ENCODE assay signal across 11 cellular contexts in the genomic region with DNA sequence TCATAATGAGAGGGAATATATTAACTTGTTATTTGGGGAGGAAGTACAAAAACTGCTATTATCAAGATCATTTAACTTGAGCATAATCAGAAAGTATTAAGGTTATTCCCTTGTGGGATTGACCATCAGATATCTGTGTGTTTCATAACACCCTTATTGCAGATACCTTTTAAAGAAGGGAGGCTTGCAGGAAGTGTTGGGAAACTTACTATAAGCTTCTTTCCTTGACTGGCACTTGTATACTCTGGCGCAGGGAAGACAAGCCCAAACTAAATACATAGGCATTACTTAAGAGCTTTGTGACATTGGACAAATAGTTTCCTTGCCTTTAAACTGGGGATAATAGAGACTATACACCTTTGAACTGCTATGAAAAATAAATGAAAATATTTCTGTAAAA. TPM values are rescaled to one million over a fixed set of nuclear protein-coding genes. Genes with fewer than 3 reads are reported as not detected.
DNase-seq lines count a peak whose midpoint lies in the region; ATAC-seq, FAIRE-seq and TF ChIP-seq lines count a peak whose summit lies in the region.
"Had no signal": no experiment of that assay in that cellular context is flagged by ENCODE, and none has a peak within 500 bp of the region (broad histone marks: within the 10 kb centered on the region; RNA-seq: fewer than 3 reads in every experiment).

No MANE protein-coding gene starts in this region.

- H2AFZ ChIP-seq in GM12878 (ENCODE audit: control insufficient read depth, low read depth, low read length), result no peak overlapping the region

- no peak for ATAC-seq in activated CD8-positive, alpha-beta memory T cell treated with anti-CD3 and anti-CD28 coated beads, Interleukin-2, amount 10 ng/mL, durations not matched to agents 7 days and 5 days
- ATAC-seq in GM12878 (no peak), lung (ENCODE audit: insufficient read depth, low FRiP score) (no peak)

- H4K20me1 ChIP-seq in GM12878 (ENCODE audit: control insufficient read depth, insufficient read depth), result no peaks in the 10 kb centered on the region

- FAIRE-seq in GM12878 (lab: Jason Lieb, UNC), result no peak
- FAIRE-seq: H1 had no signal

- H3K36me3 Mint-ChIP-seq in activated CD8-positive, alpha-beta memory T cell treated with anti-CD3 and anti-CD28 coated beads, Interleukin-2, amount 10 ng/mL, durations not matched to agents 7 days and 5 days, result peaks cover 6% of the 10 kb centered on the region

- H3K9ac ChIP-seq in GM12878 (ENCODE audit: control insufficient read depth, insufficient read depth, low read length), result no peak overlapping the region

- H3K4me1 Mint-ChIP-seq in activated CD8-positive, alpha-beta memory T cell treated with anti-CD3 and anti-CD28 coated beads, Interleukin-2, amount 10 ng/mL, durations not matched to agents 7 days and 5 days, result peaks cover 70% of the 10 kb centered on the region

- H3K4me2 ChIP-seq in GM12878 (ENCODE audit: control insufficient read depth, insufficient read depth), result peak overlapping the region; percentile 76; the same call in 1 of the 2 replicates

- RAD21 ChIA-PET in GM12878 (lab: Charles Lee; ENCODE audit: unreplicated experiment), result interaction anchor here (1.2 to 5.3 kb wide), 4 partner anchors 11 to 51 kb away, joined by 3 to 23 read pairs (median 6); partner anchors contain the start of gene PIK3R1

- no peak for TF ChIP-seq EP300 in GM12878 (IDR thresholded peaks at IDR 0.05; ENCODE audit: borderline replicate concordance in 1 of 2, control insufficient read depth in 1 of 2, low read depth in 2 of 2, low read length in 2 of 2)
- TF ChIP-seq EP300 in suprapubic skin (IDR thresholded peaks at IDR 0.05), result no peak

- POLR2A ChIA-PET in GM12878 (lab: Charles Lee), result interaction anchor here (0.6 kb wide), 1 partner anchor 1111 kb away, joined by 3 read pairs; no protein-coding TSS in a partner anchor

- TF ChIP-seq CTCF in GM12878 (IDR thresholded peaks at IDR 0.05 in 2 of 3, conservative IDR thresholded peaks at IDR 0.05 in 1 of 3; ENCODE audit: control insufficient read depth in 2 of 3, extremely low read depth in 1 of 3, insufficient read depth in 1 of 3, low read depth in 3 of 3, low read length in 3 of 3) (no peak), lung (IDR thresholded peaks at IDR 0.05; ENCODE audit: control extremely low read depth, extremely low read depth) (no peak), suprapubic skin (IDR thresholded peaks at IDR 0.05) (no peak), GM13977 (IDR thresholded peaks at IDR 0.05; ENCODE audit: extremely low read depth, insufficient read depth, missing control alignments) (no peak)

- in situ Hi-C loops in GM12878 (cut with MboI) (no loop called here), G401 (cut with HindIII; ENCODE audit: low sequenced_read_pairs) (no loop called here), GM13977 (cut with MboI; ENCODE audit: low pct_unique_long_range_greater_than_20kb, low sequenced_read_pairs, unreplicated experiment) (loop anchor here (25.0 kb wide), 2 partner anchors 746 to 1279 kb away; no protein-coding TSS in a partner anchor)

- H3K27me3 Mint-ChIP-seq in activated CD8-positive, alpha-beta memory T cell treated with anti-CD3 and anti-CD28 coated beads, Interleukin-2, amount 10 ng/mL, durations not matched to agents 7 days and 5 days, result no peaks in the 10 kb centered on the region

- DNase-seq in activated CD8-positive, alpha-beta memory T cell treated with anti-CD3 and anti-CD28 coated beads, Interleukin-2, amount 10 ng/mL, durations not matched to agents 7 days and 5 days, result no peak
- DNase-seq in activated CD8-positive, alpha-beta memory T cell treated with anti-CD3 and anti-CD28 coated beads, Interleukin-2, amount 50 U/mL, for 4 hours, result no peak
- DNase-seq in GM12878 (ENCODE audit: low read depth, low spot score) (no peak), lung (ENCODE audit: low spot score) (no peak), suprapubic skin (ENCODE audit: low spot score in 2 of 2) (no peak), Kasumi-1 (lab: John Stamatoyannopoulos, UW) (no peak), G401 (ENCODE audit: low spot score) (no peak), GM13977 (ENCODE audit: low spot score) (no peak)
- DNase-seq: nucleus accumbens had no signal

- peaks cover 48% of the 10 kb centered on the region for H3K79me2 ChIP-seq in GM12878 (ENCODE audit: control insufficient read depth, insufficient read depth, low read length)

- no peaks in the 10 kb centered on the region for H3K9me3 Mint-ChIP-seq in activated CD8-positive, alpha-beta memory T cell treated with anti-CD3 and anti-CD28 coated beads, Interleukin-2, amount 10 ng/mL, durations not matched to agents 7 days and 5 days (ENCODE audit: low read depth)
- H3K9me3 Mint-ChIP-seq: type B pancreatic cell had no signal

- CTCF ChIA-PET in activated CD8-positive, alpha-beta memory T cell treated with anti-CD3 and anti-CD28 coated beads, Interleukin-2, amount 10 ng/mL, durations not matched to agents 7 days and 5 days (lab: Charles Lee), result interaction anchor here (1.2 to 1.9 kb wide), 4 partner anchors 11 to 51 kb away, joined by 3 to 6 read pairs (median 3); partner anchors contain the start of gene PIK3R1
- CTCF ChIA-PET in GM12878 (lab: Yijun Ruan, JAX), result interaction anchor here (0.6 to 1.2 kb wide), 4 partner anchors 11 to 784 kb away, joined by 3 to 4 read pairs (median 3); no protein-coding TSS in a partner anchor

- no peak for TF ChIP-seq RAD21 in GM12878 (IDR thresholded peaks at IDR 0.05; ENCODE audit: insufficient read depth, low read depth, low read length)

- no peaks in the 10 kb centered on the region; the same call in 2 of the 3 replicates for H3K9me3 ChIP-seq in GM12878 (replicated peaks; ENCODE audit: control insufficient read depth, insufficient read depth, low read length)
- no peaks in the 10 kb centered on the region for H3K9me3 ChIP-seq in lung (ENCODE audit: control insufficient read depth in 2 of 2, insufficient read depth in 1 of 2, low read length in 1 of 2)
- no peaks in the 10 kb centered on the region for H3K9me3 ChIP-seq in suprapubic skin

- H3K4me3 ChIP-seq in GM12878 (0 out of 2 replicates have a peak overlapping the region, but pooled peaks have one; percentile 17), lung (no peak overlapping the region), suprapubic skin (no peak overlapping the region)

- H3K27me3 ChIP-seq in GM12878 (replicated peaks in 1 of 2; ENCODE audit: control insufficient read depth in 2 of 2, insufficient read depth in 2 of 2, low read length in 1 of 2) (no peaks in the 10 kb centered on the region), lung (ENCODE audit: control insufficient read depth, insufficient read depth) (no peaks in the 10 kb centered on the region), suprapubic skin (no peaks in the 10 kb centered on the region)

- 94% methylated on average over 1 of the region's 1 CpG for WGBS in GM12878 (ENCODE audit: insufficient coverage, insufficient replicate concordance, low lambda C conversion rate, missing lambda C conversion rate)
- 36 to 53% methylated on average over 1 of the region's 1 CpG for WGBS in lung, 2 donors
- 55% methylated on average over 1 of the region's 1 CpG for WGBS in suprapubic skin

- SMC1A ChIA-PET in GM12878 (lab: Charles Lee; ENCODE audit: uncharacterized antibody, unreplicated experiment), result interaction anchor here (1.1 to 8.5 kb wide), 4 partner anchors 10 to 139 kb away, joined by 3 to 118 read pairs (median 18); no protein-coding TSS in a partner anchor

- peak overlapping the region; percentile 65; the same call in 1 of the 2 replicates for H3K27ac ChIP-seq in GM12878 (ENCODE audit: control insufficient read depth, insufficient read depth)
- H3K27ac ChIP-seq in lung (ENCODE audit: low read depth in 1 of 2, low read length in 1 of 2), result peak overlapping the region; percentile 59 to 94
- peak overlapping the region; percentile 16 for H3K27ac ChIP-seq in suprapubic skin

- no peak overlapping the region for H3K4me3 Mint-ChIP-seq in activated CD8-positive, alpha-beta memory T cell treated with anti-CD3 and anti-CD28 coated beads, Interleukin-2, amount 10 ng/mL, durations not matched to agents 7 days and 5 days
- H3K4me3 Mint-ChIP-seq: type B pancreatic cell had no signal

- intact Hi-C loops in GM12878 (cut with micrococcal nuclease; ENCODE audit: unreplicated experiment), result no loop called here

- no peak for TF ChIP-seq POLR2A in GM12878 (IDR thresholded peaks at IDR 0.05; ENCODE audit: low read depth, low read length)
- no peak for TF ChIP-seq POLR2A in suprapubic skin (IDR thresholded peaks at IDR 0.05)

- peaks cover 13% of the 10 kb centered on the region; the same call in 1 of the 2 replicates for H3K4me1 ChIP-seq in GM12878 (ENCODE audit: control insufficient read depth, insufficient read depth, low read length)
- peaks cover 11 to 38% of the 10 kb centered on the region in 2 donors for H3K4me1 ChIP-seq in lung (ENCODE audit: control insufficient read depth in 2 of 2, insufficient read depth in 2 of 2, low read length in 2 of 2)
- peaks cover 90% of the 10 kb centered on the region for H3K4me1 ChIP-seq in suprapubic skin

- peaks cover 0 to 1% of the 10 kb centered on the region in 2 experiments; a peak in 2 of 4 replicates for H3K36me3 ChIP-seq in GM12878 (ENCODE audit: control insufficient read depth in 2 of 2, insufficient read depth in 2 of 2, low read length in 1 of 2)
- peaks cover 0 to 2% of the 10 kb centered on the region in 2 donors for H3K36me3 ChIP-seq in lung (ENCODE audit: control insufficient read depth in 2 of 2, insufficient read depth in 2 of 2, low read length in 2 of 2)
- no peaks in the 10 kb centered on the region for H3K36me3 ChIP-seq in suprapubic skin

- H3K27ac Mint-ChIP-seq in activated CD8-positive, alpha-beta memory T cell treated with anti-CD3 and anti-CD28 coated beads, Interleukin-2, amount 10 ng/mL, durations not matched to agents 7 days and 5 days, result peak overlapping the region; percentile 52

- no TSS peak for BruUV-seq in GM12878 (replicated peaks; lab: Mats Ljungman, UMichigan)

RNA-seq across cellular contexts. Expression of gene PIK3R1, which starts 50.9 kb away (rescaled TPM):
- total RNA-seq in activated CD8-positive, alpha-beta memory T cell treated with anti-CD3 and anti-CD28 coated beads, Interleukin-2, amount 10 ng/mL, durations not matched to agents 7 days and 5 days, result 10 to 100 TPM; 78.4 to 84.7 TPM
- 40.8 and 49.4 TPM in 2 replicates for total RNA-seq in GM12878 (2013; cell fraction: nucleolus; rRNA removed)
- total RNA-seq in GM12878 (2014; rRNA removed) (28.0 and 33.3 TPM in 2 replicates), GM12878 (2014; rRNA removed; fragmentation: Illumina TruSeq; extraction: Trizol) (30.1 and 34.9 TPM in 2 replicates), GM12878 (2021) (38.4 and 39.8 TPM in 2 replicates), lung (100 to 1,000 TPM; 128 to 222 TPM), suprapubic skin (100 to 1,000 TPM in 3 of 4 donors, 10 to 100 TPM in 1; 96.5 to 257 (median 181) TPM)
- polyA plus RNA-seq in GM12878 (2011; ENCODE audit: low read depth), result 11.5 TPM
- polyA plus RNA-seq in GM12878 (2011; rRNA removed) (14.6 and 15.9 TPM in 2 replicates), GM12878 (2014; fragmentation: Illumina TruSeq; extraction: Trizol) (34.6 and 38.1 TPM in 2 replicates), GM12878 (2014; fragmentation: Nextera tagmentation; extraction: Ambion mirVana) (1 to 10 TPM; 7.8 to 8.0 TPM), GM12878 (2014; rRNA removed) (15.1 and 15.6 TPM in 2 replicates), GM12878 (2016; fragmentation: Nextera tagmentation; extraction: Ambion mirVana) (10 to 100 TPM; 14.0 to 15.4 TPM), lung (10 to 100 TPM in 1 of 2 donors, 1 to 10 TPM in 1; 6.8 to 21.3 TPM)
- polyA plus RNA-seq in GM12878 (2011; cell fraction: cytosol; rRNA removed), result 6.9 and 10.1 TPM in 2 replicates
- polyA plus RNA-seq in GM12878 (2011; cell fraction: nucleus; rRNA removed), result 10.3 and 15.8 TPM in 2 replicates
- 15.8 and 22.1 TPM in 2 replicates for polyA plus RNA-seq in GM12878 (2012)
- polyA minus RNA-seq in GM12878 (2011; rRNA and poly(A)+ RNA removed), result 30.3 and 32.3 TPM in 2 replicates
- 19.0 and 24.7 TPM in 2 replicates for polyA minus RNA-seq in GM12878 (2011; cell fraction: cytosol; rRNA and poly(A)+ RNA removed)
- polyA minus RNA-seq in GM12878 (2011; cell fraction: nucleus; rRNA and poly(A)+ RNA removed), result 23.9 and 37.7 TPM in 2 replicates
- total RNA-seq in G401 (2014; rRNA removed; shearing (Covaris generic)), result 13.2 and 18.9 TPM in 2 replicates

Comparison
In these comparisons a context has a peak if more than half of its experiments do, and no peak if none do; other contexts are left out.
1. H3K27ac ChIP-seq: peak in every context shown above with its lines; median percentile 76 in lung; 65 in GM12878; 16 in suprapubic skin.